ENCODE assay signal across 9 cellular contexts in genomic region chr10:104300736-104301292, GRCh38. TPM values are rescaled to one million over a fixed set of nuclear protein-coding genes. Genes with fewer than 3 reads are reported as not detected.
DNase-seq lines count a peak whose midpoint lies in the region; TF ChIP-seq lines count a peak whose summit lies in the region.
"Had no signal": no experiment of that assay in that cellular context is flagged by ENCODE, and none has a peak within 500 bp of the region (broad histone marks: within the 10 kb centered on the region; RNA-seq: fewer than 3 reads in every experiment).

No MANE protein-coding gene starts in this region.

- peak overlapping the region; percentile 96 to 98 for H3K27ac ChIP-seq in SK-N-SH (ENCODE audit: low read depth in 2 of 2, low read length in 1 of 2)
- peak overlapping the region; percentile 83 to 88 for H3K27ac ChIP-seq in uterus

- no peaks in the 10 kb centered on the region for H3K9me3 ChIP-seq in BE2C
- H3K9me3 ChIP-seq in SK-N-SH: no peaks in the 10 kb centered on the region
- H3K9me3 ChIP-seq in mucosa of stomach (ENCODE audit: control insufficient read depth, low read length): no peaks in the 10 kb centered on the region
- H3K9me3 ChIP-seq in uterus: no peaks in the 10 kb centered on the region

- peaks cover 19% of the 10 kb centered on the region for H3F3A ChIP-seq in SK-N-SH (replicated peaks; ENCODE audit: insufficient read depth)

- H3K4me3 ChIP-seq in BE2C (ENCODE audit: low read depth, low read length) (peak overlapping the region; percentile 26), SK-N-SH (ENCODE audit: low read depth in 2 of 2, low read length in 1 of 2) (peak overlapping the region; percentile 9 to 15; a peak in 3 of 4 replicates), epithelial cell of proximal tubule (ENCODE audit: low read depth, low read length) (no peak overlapping the region), mucosa of stomach (ENCODE audit: low read length) (no peak overlapping the region), uterus (no peak overlapping the region)
- H3K4me3 ChIP-seq: GM12878 had no signal

- H2AFZ ChIP-seq in SK-N-SH (ENCODE audit: low read depth): peak overlapping the region; percentile 50; the same call in 1 of the 2 replicates

- H3K9ac ChIP-seq in SK-N-SH: peak overlapping the region; percentile 82
- H3K9ac ChIP-seq in mucosa of stomach (ENCODE audit: low read length): peak overlapping the region; percentile 10

- no peaks in the 10 kb centered on the region for H3K79me2 ChIP-seq in SK-N-SH (ENCODE audit: insufficient read depth)

- peak overlapping the region; percentile 83 for H3K4me2 ChIP-seq in SK-N-SH

- DNase-seq in BE2C (peak; percentile 85), SK-N-SH (peak; percentile 83), epithelial cell of proximal tubule (ENCODE audit: low read depth) (peak; percentile 94), uterus (peak; percentile 68 to 70), KG1 (lab: John Stamatoyannopoulos, UW) (no peak), posterior vena cava (ENCODE audit: low spot score) (no peak)

- no peaks in the 10 kb centered on the region for H3K9me2 ChIP-seq in SK-N-SH

- intact Hi-C loops in uterus (cut with DNase I; ENCODE audit: low total_unique reads): no loop called here
- intact Hi-C loops in posterior vena cava (cut with DNase I): loop anchor here in 1 of 2 donors (5.0 kb wide), 1 partner anchor 36 kb away; the partner anchor contains the start of gene ITPRIP

- peak; percentile 65 for TF ChIP-seq RAD21 in SK-N-SH (IDR thresholded peaks at IDR 0.05; ENCODE audit: low read length)

- WGBS in SK-N-SH (ENCODE audit: low lambda C conversion rate): 2% methylated on average over 7 of the region's 7 CpGs

- TF ChIP-seq CTCF in BE2C (IDR thresholded peaks at IDR 0.05; ENCODE audit: low read depth, low read length): no peak
- peak; percentile 39; the same call in 1 of the 2 replicates for TF ChIP-seq CTCF in LNCAP (IDR thresholded peaks at IDR 0.05)
- TF ChIP-seq CTCF in SK-N-SH (IDR thresholded peaks at IDR 0.05): peak; percentile 39; the same call in 1 of the 2 replicates
- TF ChIP-seq CTCF in epithelial cell of proximal tubule (conservative IDR thresholded peaks at IDR 0.05; ENCODE audit: low read depth, low read length): peak; percentile 38
- peak in 2 of 4 experiments; percentile 1 to 14 for TF ChIP-seq CTCF in uterus (IDR thresholded peaks at IDR 0.05)

- TF ChIP-seq POLR2A in uterus (IDR thresholded peaks at IDR 0.05): no peak

- H3K36me3 ChIP-seq in BE2C (no peaks in the 10 kb centered on the region), SK-N-SH (replicated peaks in 1 of 2; ENCODE audit: control insufficient read depth in 1 of 2, insufficient read depth in 2 of 2, low read length in 1 of 2) (no peaks in the 10 kb centered on the region), mucosa of stomach (ENCODE audit: control insufficient read depth, insufficient read depth, low read length) (no peaks in the 10 kb centered on the region), uterus (no peaks in the 10 kb centered on the region)

- no peaks in the 10 kb centered on the region for H4K20me1 ChIP-seq in SK-N-SH (ENCODE audit: insufficient read depth)

- POLR2A ChIA-PET in SK-N-SH (lab: Yijun Ruan, JAX): interaction anchor here (1.1 kb wide), 1 partner anchor 37 kb away, joined by 3 read pairs; the partner anchor contains the start of gene ITPRIP

- peak in 1 of 2 experiments; percentile 38; a peak in 1 of 4 replicates for TF ChIP-seq EP300 in SK-N-SH (IDR thresholded peaks at IDR 0.05; ENCODE audit: borderline replicate concordance in 1 of 2, low read depth in 1 of 2, low read length in 1 of 2)

- no peaks in the 10 kb centered on the region for H3K27me3 ChIP-seq in BE2C
- H3K27me3 ChIP-seq in SK-N-SH (ENCODE audit: insufficient read depth): no peaks in the 10 kb centered on the region
- H3K27me3 ChIP-seq in mucosa of stomach (ENCODE audit: control insufficient read depth, insufficient read depth, low read length): no peaks in the 10 kb centered on the region
- no peaks in the 10 kb centered on the region for H3K27me3 ChIP-seq in uterus

- CTCF ChIA-PET in SK-N-SH (lab: Yijun Ruan, JAX): interaction anchor here (0.6 to 3.5 kb wide), 15 partner anchors 9 to 322 kb away, joined by 3 to 46 read pairs (median 4); partner anchors contain the start of gene ITPRIP

- H3K4me1 ChIP-seq in BE2C (peaks cover 18% of the 10 kb centered on the region), SK-N-SH (ENCODE audit: control insufficient read depth in 1 of 2, insufficient read depth in 2 of 2, low read depth in 1 of 2, low read length in 1 of 2) (peaks cover 22 to 35% of the 10 kb centered on the region in 2 experiments), mucosa of stomach (ENCODE audit: control insufficient read depth, insufficient read depth, low read length) (peaks cover 3% of the 10 kb centered on the region), uterus (peaks cover 12 to 15% of the 10 kb centered on the region in 2 donors)

TF ChIP-seq in SK-N-SH, 30 proteins besides CTCF, POLR2A, EP300 and RAD21 (continues in another document):
- TF ChIP-seq IRF3 (IDR thresholded peaks at IDR 0.05; ENCODE audit: low read depth, low read length): no peak
- no peak for TF ChIP-seq FOXJ3 (CRISPR knock-in tag; IDR thresholded peaks at IDR 0.05)
- peak; percentile 98 for TF ChIP-seq TCF12 (IDR thresholded peaks at IDR 0.05)
- no peak for TF ChIP-seq USF1 (IDR thresholded peaks at IDR 0.05; ENCODE audit: borderline replicate concordance, low read depth)
- TF ChIP-seq JUND (IDR thresholded peaks at IDR 0.05): peak; percentile 44; the same call in 1 of the 2 replicates
- peak; percentile 42; the same call in 1 of the 2 replicates for TF ChIP-seq SMC3 (IDR thresholded peaks at IDR 0.05; ENCODE audit: low read depth, low read length)
- peak; percentile 64; the same call in 1 of the 2 replicates for TF ChIP-seq FOSL2 (IDR thresholded peaks at IDR 0.05; ENCODE audit: borderline replicate concordance, low read depth)
- TF ChIP-seq NFIC (IDR thresholded peaks at IDR 0.05; ENCODE audit: borderline replicate concordance): peak; percentile 67
- TF ChIP-seq TAF1 (IDR thresholded peaks at IDR 0.05; ENCODE audit: borderline replicate concordance, low read depth, low read length): no peak
- TF ChIP-seq GATA2 (CRISPR knock-in tag; IDR thresholded peaks at IDR 0.05): no peak
- TF ChIP-seq SIN3A (IDR thresholded peaks at IDR 0.05; ENCODE audit: borderline replicate concordance, low read depth, low read length): no peak; the same call in 1 of the 2 replicates
- TF ChIP-seq CHD2 (IDR thresholded peaks at IDR 0.05; ENCODE audit: low read length, partially characterized antibody): peak; percentile 47
- TF ChIP-seq MEF2A (IDR thresholded peaks at IDR 0.05; ENCODE audit: borderline replicate concordance, low read depth): 0 out of 2 replicates have a peak, but pooled peaks have one; percentile 16
- TF ChIP-seq ELF1 (IDR thresholded peaks at IDR 0.05): no peak
- TF ChIP-seq POLR2AphosphoS5 (IDR thresholded peaks at IDR 0.05; ENCODE audit: low read depth, low read length): peak; percentile 48; the same call in 1 of the 2 replicates

RNA-seq across cellular contexts. Expression of gene GSTO2, which starts 31.8 kb away (rescaled TPM):
- polyA plus RNA-seq in BE2C (2012; ENCODE audit: insufficient read depth, insufficient read length, low read depth): 0.68 TPM
- 0.47 and 0.49 TPM in 2 replicates for polyA plus RNA-seq in SK-N-SH (2012; rRNA removed)
- polyA plus RNA-seq in SK-N-SH (2012; cell fraction: cytosol; rRNA removed): 0.33 and 0.46 TPM in 2 replicates
- 0.58 and 0.73 TPM in 2 replicates for polyA plus RNA-seq in SK-N-SH (2012; cell fraction: nucleus; rRNA removed)
- total RNA-seq in epithelial cell of proximal tubule: 9.5 TPM in 2 replicates
- 10 to 100 TPM in 1 of 4 donors, 1 to 10 TPM in 1, under 1 TPM in 1, not detected in 1; under 0.01 to 10.6 (median 5.6) TPM for total RNA-seq in uterus
- 1 to 10 TPM in 1 of 2 donors, under 1 TPM in 1; 0.48 to 1.9 TPM for total RNA-seq in posterior vena cava

RNA-seq across cellular contexts. Expression of gene ITPRIP, which starts 37.5 kb away (rescaled TPM):
- polyA plus RNA-seq in BE2C (2012; ENCODE audit: insufficient read depth, insufficient read length, low read depth): not detected
- polyA plus RNA-seq in SK-N-SH (2012; rRNA removed): 20.2 and 22.1 TPM in 2 replicates
- 10.5 and 13.0 TPM in 2 replicates for polyA plus RNA-seq in SK-N-SH (2012; cell fraction: cytosol; rRNA removed)
- 23.3 and 31.4 TPM in 2 replicates for polyA plus RNA-seq in SK-N-SH (2012; cell fraction: nucleus; rRNA removed)
- total RNA-seq in epithelial cell of proximal tubule (13.8 and 16.8 TPM in 2 replicates), uterus (10 to 100 TPM in 3 of 4 donors, 1 to 10 TPM in 1; 10.0 to 32.6 (median 22.4) TPM), posterior vena cava (10 to 100 TPM; 22.4 to 36.8 TPM)

RNA-seq across cellular contexts. Expression of gene GSTO1, which starts 46.1 kb away (rescaled TPM):
- polyA plus RNA-seq in BE2C (2012; ENCODE audit: insufficient read depth, insufficient read length, low read depth): 83.4 TPM
- polyA plus RNA-seq in SK-N-SH (2012; rRNA removed): 114 and 126 TPM in 2 replicates
- polyA plus RNA-seq in SK-N-SH (2012; cell fraction: cytosol; rRNA removed): 145 and 188 TPM in 2 replicates
- polyA plus RNA-seq in SK-N-SH (2012; cell fraction: nucleus; rRNA removed): 58.2 and 67.8 TPM in 2 replicates
- total RNA-seq in epithelial cell of proximal tubule (195 and 207 TPM in 2 replicates), uterus (100 to 1,000 TPM in 2 of 4 donors, 10 to 100 TPM in 2; 54.7 to 131 (median 102) TPM), posterior vena cava (100 to 1,000 TPM in 1 of 2 donors, 10 to 100 TPM in 1; 81.8 to 117 TPM)

RNA-seq across cellular contexts. Expression of gene CFAP58, which starts 52.8 kb away (rescaled TPM):
- polyA plus RNA-seq in BE2C (2012; ENCODE audit: insufficient read depth, insufficient read length, low read depth): not detected
- 0.38 and 0.47 TPM in 2 replicates for polyA plus RNA-seq in SK-N-SH (2012; rRNA removed)
- polyA plus RNA-seq in SK-N-SH (2012; cell fraction: cytosol; rRNA removed): 0.52 and 0.86 TPM in 2 replicates
- 0.29 and 0.95 TPM in 2 replicates for polyA plus RNA-seq in SK-N-SH (2012; cell fraction: nucleus; rRNA removed)
- total RNA-seq in epithelial cell of proximal tubule (0.23 and 0.29 TPM in 2 replicates), uterus (1 to 10 TPM in 3 of 4 donors, under 1 TPM in 1; 0.29 to 2.2 (median 1.3) TPM), posterior vena cava (under 1 TPM; 0.46 to 0.86 TPM)

Comparison
In these comparisons a context has a peak if more than half of its experiments do, and no peak if none do; other contexts are left out.
1. DNase-seq: peak in BE2C (single experiment), SK-N-SH (single experiment), epithelial cell of proximal tubule (single experiment) and uterus (2 of 2); none in KG1 (single experiment) and posterior vena cava (single experiment).
2. H3K4me3 ChIP-seq: peak in BE2C (single experiment) and SK-N-SH (2 of 2); none in epithelial cell of proximal tubule (single experiment), mucosa of stomach (single experiment) and uterus (0 of 2).